Comparison of ENCODE assay signal across 8 cellular contexts in the genomic region with DNA sequence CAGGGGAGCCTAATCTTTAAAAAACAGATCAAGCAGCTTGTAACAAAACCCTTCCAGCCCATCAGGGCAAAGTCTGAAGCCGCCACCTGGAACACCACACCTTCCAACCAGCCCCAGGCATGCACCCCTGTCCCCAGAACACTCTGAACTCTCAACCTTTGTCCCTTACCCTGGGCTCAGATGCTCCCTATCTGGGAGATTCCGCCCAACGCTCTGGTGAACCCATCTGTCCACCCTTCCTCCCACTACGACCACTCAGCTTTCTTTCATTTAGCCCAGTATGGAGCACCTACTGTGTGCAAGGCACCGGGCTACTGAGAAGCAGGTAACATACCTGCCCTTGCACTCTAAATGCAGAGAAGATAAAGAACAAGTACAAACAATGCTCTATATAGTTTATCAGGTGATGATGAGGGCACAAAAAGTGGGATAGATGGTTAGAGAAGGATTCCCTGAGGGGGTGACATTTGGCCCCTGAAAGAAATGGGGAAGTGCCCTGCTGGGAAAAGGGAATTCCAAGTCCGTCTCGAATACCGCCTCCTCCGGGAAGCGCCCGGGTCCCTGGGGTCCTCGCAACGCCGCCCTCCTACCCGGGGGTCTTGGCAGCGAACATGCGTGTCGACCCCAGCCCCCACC. TPM values are rescaled to one million over a fixed set of nuclear protein-coding genes. Genes with fewer than 3 reads are reported as not detected.
DNase-seq lines count a peak whose midpoint lies in the region; ATAC-seq, FAIRE-seq and TF ChIP-seq lines count a peak whose summit lies in the region.

No MANE protein-coding gene starts in this region.

- no peak overlapping the region for H3K14ac ChIP-seq in H1 (ENCODE audit: insufficient read length)

- no peaks in the 10 kb centered on the region for H3K9me3 Mint-ChIP-seq in CD8-positive, alpha-beta memory T cell

- no peak for TF ChIP-seq POLR2A in H1 (IDR thresholded peaks at IDR 0.05; ENCODE audit: control extremely low read depth in 1 of 2, low read depth in 2 of 2, low read length in 2 of 2)

- H2BK12ac ChIP-seq in H1 (ENCODE audit: low read depth, low read length), result no peak overlapping the region

- H3K4me3 ChIP-seq in CD8-positive, alpha-beta memory T cell (ENCODE audit: low read length), result peak overlapping the region; percentile 86
- peak overlapping the region; percentile 80 for H3K4me3 ChIP-seq in Loucy (ENCODE audit: low read length, poor library complexity, severe bottlenecking)
- H3K4me3 ChIP-seq in H1 (ENCODE audit: extremely low read depth in 1 of 4, insufficient read depth in 2 of 4, low read depth in 3 of 4, low read length in 4 of 4), result peak overlapping the region; percentile 81 to 94 (median 92)
- H3K4me3 ChIP-seq in neuron (ENCODE audit: low read length), result peak overlapping the region; percentile 96

- FAIRE-seq in H1 (lab: Jason Lieb, UNC), result no peak

- H3K36me3 ChIP-seq in CD8-positive, alpha-beta memory T cell (ENCODE audit: insufficient read depth, low read length), result no peaks in the 10 kb centered on the region
- no peaks in the 10 kb centered on the region for H3K36me3 ChIP-seq in Loucy (ENCODE audit: insufficient read depth, low read length)
- no peaks in the 10 kb centered on the region for H3K36me3 ChIP-seq in H1 (ENCODE audit: control insufficient read depth in 2 of 4, insufficient read depth in 4 of 4, low read length in 3 of 4)
- H3K36me3 ChIP-seq in neuron (ENCODE audit: insufficient read depth, low read length), result no peaks in the 10 kb centered on the region

- peak overlapping the region; percentile 98 for H4K8ac ChIP-seq in H1 (ENCODE audit: extremely low read depth, insufficient read depth, low read length)

- ATAC-seq in HG03039 (IDR thresholded peaks at IDR 0.05; ENCODE audit: unreplicated experiment), result no peak

- H3K79me2 ChIP-seq in Loucy (ENCODE audit: insufficient read depth, low read length), result peaks cover 7% of the 10 kb centered on the region; the same call in 1 of the 2 replicates
- peaks cover 5 to 48% of the 10 kb centered on the region in 2 experiments for H3K79me2 ChIP-seq in H1 (ENCODE audit: control insufficient read depth in 1 of 2, insufficient read depth in 2 of 2, low read length in 2 of 2)

- H4K91ac ChIP-seq in H1 (replicated peaks; ENCODE audit: insufficient read length, low read length), result no peak overlapping the region

- H3K4me3 Mint-ChIP-seq in CD8-positive, alpha-beta memory T cell, result peak overlapping the region; percentile 69 to 95 (median 83)

- H2BK120ac ChIP-seq in H1 (replicated peaks; ENCODE audit: low read depth, low read length), result no peak overlapping the region

- peaks cover 10% of the 10 kb centered on the region; the same call in 1 of the 2 replicates for H3K23me2 ChIP-seq in H1 (ENCODE audit: low read depth, low read length)

- H3K18ac ChIP-seq in H1 (ENCODE audit: extremely low read depth, low read length), result no peak overlapping the region

- no peak for DNase-seq in CD8-positive, alpha-beta memory T cell
- DNase-seq in H1 (ENCODE audit: low read depth in 1 of 2, low spot score in 2 of 2) (no peak), NCI-H2196 (lab: John Stamatoyannopoulos, UW; ENCODE audit: unreplicated experiment) (no peak), DMS114 treated with DMSO at 0.1 percent for 48 hours (lab: John Stamatoyannopoulos, UW; ENCODE audit: unreplicated experiment) (no peak), UCSD-AML1 (lab: John Stamatoyannopoulos, UW; ENCODE audit: unreplicated experiment) (no peak)

- CTCF ChIA-PET in CD8-positive, alpha-beta memory T cell (lab: Charles Lee), result no interaction called here
- CTCF ChIA-PET in H1 (lab: Charles Lee; ENCODE audit: partially characterized antibody), result interaction anchor here (0.7 to 1.9 kb wide), 4 partner anchors 9 to 247 kb away, joined by 3 to 5 read pairs (median 4); no protein-coding TSS in a partner anchor

- H2AFZ ChIP-seq in Loucy (ENCODE audit: low read length) (peak overlapping the region; percentile 75; the same call in 1 of the 2 replicates), H1 (ENCODE audit: low read length) (peak overlapping the region; percentile 17; the same call in 1 of the 2 replicates), neuron (ENCODE audit: low read depth, low read length) (peak overlapping the region; percentile 46)

- peaks cover 24% of the 10 kb centered on the region for H3K79me1 ChIP-seq in H1 (ENCODE audit: low read depth, low read length)

- no peak overlapping the region for H4K5ac ChIP-seq in H1 (ENCODE audit: insufficient read length, low read depth, low read length)

- H3K4me2 ChIP-seq in Loucy (ENCODE audit: low read depth, low read length, poor library complexity, severe bottlenecking) (peak overlapping the region; percentile 95), H1 (ENCODE audit: insufficient read depth in 1 of 2, low read depth in 2 of 2, low read length in 2 of 2) (peak overlapping the region; percentile 76 to 85)

- no peak overlapping the region for H3K56ac ChIP-seq in H1 (replicated peaks; ENCODE audit: insufficient read length, low read depth, low read length)

- H2AK5ac ChIP-seq in H1 (ENCODE audit: low read depth, low read length), result no peak overlapping the region

- 12% methylated on average over 18 of the region's 18 CpGs; no CpG with 5 or more reads in 1 of the 2 experiments for WGBS in H1 (ENCODE audit: extremely low coverage in 1 of 2, insufficient coverage in 1 of 2, insufficient read length in 1 of 2, insufficient replicate concordance in 2 of 2, low coverage in 1 of 2, low lambda C conversion rate in 2 of 2, missing lambda C conversion rate in 1 of 2), 2 experiments

- H2BK20ac ChIP-seq in H1 (ENCODE audit: low read length), result no peak overlapping the region

- no peak for TF ChIP-seq EP300 in H1 (IDR thresholded peaks at IDR 0.05; ENCODE audit: borderline replicate concordance in 1 of 2, low read depth in 2 of 2, low read length in 2 of 2)

- no peak overlapping the region for H3K23ac ChIP-seq in H1 (ENCODE audit: insufficient read length)

- H3K36me3 Mint-ChIP-seq in CD8-positive, alpha-beta memory T cell, result no peaks in the 10 kb centered on the region

- H3K27me3 ChIP-seq in CD8-positive, alpha-beta memory T cell (ENCODE audit: insufficient read depth, low read length, poor library complexity, severe bottlenecking), result no peaks in the 10 kb centered on the region
- H3K27me3 ChIP-seq in Loucy (ENCODE audit: insufficient read depth, low read length, poor library complexity, severe bottlenecking), result no peaks in the 10 kb centered on the region
- H3K27me3 ChIP-seq in H1 (replicated peaks in 1 of 4; ENCODE audit: control insufficient read depth in 3 of 4, extremely low read depth in 1 of 4, insufficient read depth in 3 of 4, low read length in 3 of 4), result no peaks in the 10 kb centered on the region
- H3K27me3 ChIP-seq in neuron (ENCODE audit: insufficient read depth, low read length), result peaks cover 4% of the 10 kb centered on the region

- TF ChIP-seq RAD21 in H1 (IDR thresholded peaks at IDR 0.05 in 1 of 2, conservative IDR thresholded peaks at IDR 0.05 in 1 of 2; ENCODE audit: low read depth in 2 of 2, low read length in 2 of 2), result no peak

- no peaks in the 10 kb centered on the region for H3K9me2 ChIP-seq in Loucy (replicated peaks; ENCODE audit: low read depth, low read length)

- H3K4me1 ChIP-seq in CD8-positive, alpha-beta memory T cell (ENCODE audit: insufficient read depth, low read length), result peaks cover 21% of the 10 kb centered on the region
- H3K4me1 ChIP-seq in Loucy (ENCODE audit: insufficient read depth, low read length, poor library complexity, severe bottlenecking) (peaks cover 21% of the 10 kb centered on the region), H1 (replicated peaks in 1 of 4; ENCODE audit: control insufficient read depth in 3 of 4, insufficient read depth in 4 of 4, low read length in 3 of 4) (peaks cover 0 to 21% (median 5%) of the 10 kb centered on the region in 4 experiments; a peak in 5 of 7 replicates), neuron (ENCODE audit: insufficient read depth, low read length) (peaks cover 13% of the 10 kb centered on the region)

- no peaks in the 10 kb centered on the region for H4K20me1 ChIP-seq in Loucy (ENCODE audit: insufficient read depth, low read length, poor library complexity, severe bottlenecking)
- H4K20me1 ChIP-seq in H1 (replicated peaks in 1 of 2; ENCODE audit: control insufficient read depth in 1 of 2, insufficient read depth in 2 of 2, low read length in 2 of 2), result peaks cover 0 to 8% of the 10 kb centered on the region in 2 experiments

- no peak overlapping the region for H2BK5ac ChIP-seq in H1 (ENCODE audit: low read depth, low read length)

- peaks cover 17 to 41% (median 20%) of the 10 kb centered on the region in 3 donors for H3K4me1 Mint-ChIP-seq in CD8-positive, alpha-beta memory T cell

- no peak overlapping the region for H2BK15ac ChIP-seq in H1 (ENCODE audit: low read length)

- no peak overlapping the region for H3K27ac ChIP-seq in CD8-positive, alpha-beta memory T cell (ENCODE audit: low read depth, low read length)
- peak overlapping the region; percentile 71; the same call in 1 of the 2 replicates for H3K27ac ChIP-seq in H1 (ENCODE audit: low read depth, low read length)

- no peaks in the 10 kb centered on the region for H3K9me3 ChIP-seq in CD8-positive, alpha-beta memory T cell (ENCODE audit: low read length)
- no peaks in the 10 kb centered on the region for H3K9me3 ChIP-seq in Loucy (ENCODE audit: insufficient read depth, low read depth, low read length)
- H3K9me3 ChIP-seq in H1 (ENCODE audit: insufficient read depth in 2 of 2, low read depth in 1 of 2, low read length in 1 of 2), result no peaks in the 10 kb centered on the region
- H3K9me3 ChIP-seq in neuron (ENCODE audit: low read length), result no peaks in the 10 kb centered on the region

- TF ChIP-seq CTCF in Loucy (conservative IDR thresholded peaks at IDR 0.05; ENCODE audit: low read length), result no peak
- TF ChIP-seq CTCF in H1 (IDR thresholded peaks at IDR 0.05; ENCODE audit: control extremely low read depth in 1 of 3, insufficient read depth in 1 of 3, low read depth in 1 of 3, low read length in 3 of 3), result no peak

- H3K4ac ChIP-seq in H1 (replicated peaks; ENCODE audit: insufficient read length, low read depth, low read length), result no peak overlapping the region

- POLR2A ChIA-PET in CD8-positive, alpha-beta memory T cell (lab: Charles Lee), result no interaction called here
- POLR2A ChIA-PET in H1 (lab: Charles Lee; ENCODE audit: partially characterized antibody), result interaction anchor here (1.1 to 3.2 kb wide), 12 partner anchors 10 to 114 kb away, joined by 3 to 26 read pairs (median 5); partner anchors contain the start of gene CHST8

- H3F3A ChIP-seq in Loucy (ENCODE audit: low read depth), result no peaks in the 10 kb centered on the region

- H3K27me3 Mint-ChIP-seq in CD8-positive, alpha-beta memory T cell, result peaks cover 0 to 2% of the 10 kb centered on the region in 2 donors

- peak overlapping the region; percentile 53 for H3K9ac ChIP-seq in Loucy (ENCODE audit: low read depth, low read length, poor library complexity, severe bottlenecking)
- H3K9ac ChIP-seq in H1 (replicated peaks in 1 of 4; ENCODE audit: extremely low read depth in 1 of 4, low read depth in 3 of 4, low read length in 3 of 4), result peak overlapping the region in 3 of 4 experiments; percentile 24 to 79 (median 70); a peak in 5 of 7 replicates

- peak overlapping the region; percentile 17 to 86 (median 69) for H3K27ac Mint-ChIP-seq in CD8-positive, alpha-beta memory T cell

RNA-seq across cellular contexts. Expression of gene PEPD, which starts 0.6 kb away (rescaled TPM):
- total RNA-seq in CD8-positive, alpha-beta memory T cell, result 10 to 100 TPM; 47.9 to 49.0 TPM
- polyA plus RNA-seq in CD8-positive, alpha-beta memory T cell, result 109 TPM
- total RNA-seq in H1 (2021; fragmentation: NEBNext Ultra II Directional; extraction: Animal tissue kit (Norgen Biotek cat#: 25700)), result 84.1 and 86.4 TPM in 2 replicates
- 178 and 195 TPM in 2 replicates for polyA plus RNA-seq in H1 (2011; rRNA removed)
- polyA plus RNA-seq in H1 (2011; cell fraction: cytosol; rRNA removed), result 144 TPM
- 128 TPM for polyA plus RNA-seq in H1 (2011; cell fraction: nucleus; rRNA removed)
- polyA plus RNA-seq in H1 (2012, experiment 1 of 2), result 82.7 to 110 TPM (median 107 TPM) in 4 replicates
- polyA plus RNA-seq in H1 (2012, experiment 2 of 2), result 153 TPM
- 63.2 TPM for polyA plus RNA-seq in H1 (2013, experiment 1 of 2)
- 57.0 TPM for polyA plus RNA-seq in H1 (2013, experiment 2 of 2)
- polyA minus RNA-seq in H1 (2011; rRNA and poly(A)+ RNA removed), result 84.8 and 107 TPM in 2 replicates
- 51.7 TPM for polyA minus RNA-seq in H1 (2011; cell fraction: cytosol; rRNA and poly(A)+ RNA removed)
- polyA minus RNA-seq in H1 (2011; cell fraction: nucleus; rRNA and poly(A)+ RNA removed), result 37.1 TPM

Comparison
In these comparisons a context has a peak if more than half of its experiments do, and no peak if none do; other contexts are left out.
1. H2AFZ ChIP-seq: peak in every context shown above with its lines; median percentile 75 in Loucy; 46 in neuron; 17 in H1.